ENCODE assay signal across 8 cellular contexts in the genomic region with DNA sequence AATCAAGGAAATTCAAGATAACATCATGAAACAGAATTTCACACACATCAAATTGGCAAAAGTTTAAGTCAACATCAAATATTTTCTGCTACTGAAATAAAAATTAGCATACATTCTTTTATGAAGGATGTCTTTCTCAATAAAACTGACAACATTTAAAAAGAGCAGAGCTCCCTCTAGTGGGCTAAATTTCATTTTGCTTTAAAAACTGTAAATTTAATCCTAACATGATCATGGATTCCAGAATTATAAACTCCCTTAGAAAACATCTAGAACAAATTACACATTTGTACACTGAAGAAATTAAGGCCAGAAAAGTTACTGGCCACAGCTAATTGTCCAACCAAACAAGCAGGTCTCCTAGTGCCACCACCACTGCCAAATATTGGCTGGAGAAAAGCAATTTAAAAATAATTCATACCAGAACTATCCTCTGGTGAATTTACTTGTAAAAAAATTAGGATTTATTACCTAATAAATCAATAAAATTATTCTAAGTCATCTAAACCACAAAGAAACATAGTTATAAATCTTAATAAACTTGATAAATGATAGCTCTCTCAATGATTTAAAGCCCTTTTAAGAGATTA. TPM values are rescaled to one million over a fixed set of nuclear protein-coding genes. Genes with fewer than 3 reads are reported as not detected.
DNase-seq lines count a peak whose midpoint lies in the region; ATAC-seq, FAIRE-seq and TF ChIP-seq lines count a peak whose summit lies in the region.

No MANE protein-coding gene starts in this region.

- H3K4me1 ChIP-seq in astrocyte (ENCODE audit: insufficient read depth, low read length) (no peaks in the 10 kb centered on the region), liver (ENCODE audit: control insufficient read depth in 4 of 4, insufficient read depth in 4 of 4, low read length in 3 of 4) (peaks cover 3 to 21% (median 13%) of the 10 kb centered on the region in 4 donors)

- no peak for ATAC-seq in HG03342 (IDR thresholded peaks at IDR 0.05; ENCODE audit: unreplicated experiment)
- ATAC-seq in GM18867 (IDR thresholded peaks at IDR 0.05; ENCODE audit: unreplicated experiment) = no peak
- ATAC-seq in GM18868 (IDR thresholded peaks at IDR 0.05; ENCODE audit: unreplicated experiment) = no peak
- ATAC-seq in GM18511 (IDR thresholded peaks at IDR 0.05; ENCODE audit: unreplicated experiment) = no peak

- DNase-seq in D721Med (ENCODE audit: insufficient read length, low spot score) (no peak), HT1080 (ENCODE audit: low read depth) (peak; percentile 24), astrocyte (ENCODE audit: low read depth) (peak; percentile 12)

- no peak overlapping the region for H3K9ac ChIP-seq in astrocyte (ENCODE audit: low read length)
- H3K9ac ChIP-seq in liver (ENCODE audit: low read depth in 1 of 2, low read length in 2 of 2) = no peak overlapping the region

- H3K4me1 Mint-ChIP-seq in astrocyte (ENCODE audit: low read depth, unreplicated experiment) = peaks cover 7% of the 10 kb centered on the region

- peak; percentile 53 for FAIRE-seq in D721Med (lab: Jason Lieb, UNC)
- no peak for FAIRE-seq in astrocyte (lab: Jason Lieb, UNC)

- H3K36me3 Mint-ChIP-seq in astrocyte (ENCODE audit: low read depth, unreplicated experiment) = no peaks in the 10 kb centered on the region

- H3K27ac Mint-ChIP-seq in astrocyte (ENCODE audit: unreplicated experiment) = no peak overlapping the region

- peaks cover 28% of the 10 kb centered on the region for H3K79me2 ChIP-seq in astrocyte (ENCODE audit: insufficient read depth, low read length)

- H3K4me3 ChIP-seq in astrocyte (ENCODE audit: insufficient read depth, low read depth, low read length) = no peak overlapping the region
- H3K4me3 ChIP-seq in liver (ENCODE audit: low read depth in 1 of 3, low read length in 3 of 3) = no peak overlapping the region

- H3K27me3 Mint-ChIP-seq in astrocyte (ENCODE audit: low read depth, unreplicated experiment) = no peaks in the 10 kb centered on the region

- no peak overlapping the region for H3K4me2 ChIP-seq in astrocyte (ENCODE audit: low read length)

- no peak overlapping the region for H3K27ac ChIP-seq in astrocyte (ENCODE audit: low read depth, low read length)
- no peak overlapping the region for H3K27ac ChIP-seq in liver (ENCODE audit: low read depth in 1 of 2, low read length in 2 of 2)

- peak; percentile 64 for TF ChIP-seq CTCF in D721Med (IDR thresholded peaks at IDR 0.05; ENCODE audit: insufficient read depth, missing control alignments)
- peak; percentile 60 for TF ChIP-seq CTCF in astrocyte (IDR thresholded peaks at IDR 0.05; ENCODE audit: insufficient read depth, low read depth, low read length)
- TF ChIP-seq CTCF in liver (IDR thresholded peaks at IDR 0.05; ENCODE audit: low read depth, low read length, missing input control) = peak; percentile 54

- H3K27me3 ChIP-seq in astrocyte (ENCODE audit: insufficient read depth, low read length) = no peaks in the 10 kb centered on the region
- no peaks in the 10 kb centered on the region for H3K27me3 ChIP-seq in liver (ENCODE audit: control insufficient read depth in 4 of 4, insufficient read depth in 4 of 4, low read length in 3 of 4)

- H3K36me3 ChIP-seq in astrocyte (ENCODE audit: insufficient read depth, low read length) (no peaks in the 10 kb centered on the region), liver (ENCODE audit: control insufficient read depth in 4 of 4, insufficient read depth in 3 of 4, low read depth in 1 of 4, low read length in 3 of 4) (no peaks in the 10 kb centered on the region)

- H3K9me3 Mint-ChIP-seq in astrocyte (ENCODE audit: unreplicated experiment) = no peaks in the 10 kb centered on the region

- H3K9me3 ChIP-seq in astrocyte (ENCODE audit: insufficient read depth, low read depth, low read length) (no peaks in the 10 kb centered on the region), liver (ENCODE audit: control insufficient read depth in 4 of 4, low read length in 3 of 4) (no peaks in the 10 kb centered on the region)

- peak; percentile 61 to 63 for TF ChIP-seq RAD21 in liver (IDR thresholded peaks at IDR 0.05)

- H2AFZ ChIP-seq in astrocyte (ENCODE audit: low read depth, low read length) = no peak overlapping the region

- H3K4me3 Mint-ChIP-seq in astrocyte (ENCODE audit: unreplicated experiment) = no peak overlapping the region

- no peaks in the 10 kb centered on the region for H4K20me1 ChIP-seq in astrocyte (ENCODE audit: insufficient read depth, low read length)

TF ChIP-seq in liver, 16 proteins besides CTCF, POLR2A, EP300 and RAD21:
- TF ChIP-seq FOXA2 (IDR thresholded peaks at IDR 0.05) = no peak
- TF ChIP-seq GABPA (IDR thresholded peaks at IDR 0.05 in 1 of 2, conservative IDR thresholded peaks at IDR 0.05 in 1 of 2) = no peak
- TF ChIP-seq JUND (IDR thresholded peaks at IDR 0.05) = no peak
- TF ChIP-seq, protein P1, sequence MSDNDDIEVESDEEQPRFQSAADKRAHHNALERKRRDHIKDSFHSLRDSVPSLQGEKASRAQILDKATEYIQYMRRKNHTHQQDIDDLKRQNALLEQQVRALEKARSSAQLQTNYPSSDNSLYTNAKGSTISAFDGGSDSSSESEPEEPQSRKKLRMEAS (IDR thresholded peaks at IDR 0.05) = no peak
- TF ChIP-seq NR2F2 (IDR thresholded peaks at IDR 0.05) = no peak
- TF ChIP-seq EGR1 (IDR thresholded peaks at IDR 0.05; ENCODE audit: low read depth in 2 of 2) = no peak
- TF ChIP-seq HNF4G (IDR thresholded peaks at IDR 0.05) = no peak
- TF ChIP-seq, protein P2, sequence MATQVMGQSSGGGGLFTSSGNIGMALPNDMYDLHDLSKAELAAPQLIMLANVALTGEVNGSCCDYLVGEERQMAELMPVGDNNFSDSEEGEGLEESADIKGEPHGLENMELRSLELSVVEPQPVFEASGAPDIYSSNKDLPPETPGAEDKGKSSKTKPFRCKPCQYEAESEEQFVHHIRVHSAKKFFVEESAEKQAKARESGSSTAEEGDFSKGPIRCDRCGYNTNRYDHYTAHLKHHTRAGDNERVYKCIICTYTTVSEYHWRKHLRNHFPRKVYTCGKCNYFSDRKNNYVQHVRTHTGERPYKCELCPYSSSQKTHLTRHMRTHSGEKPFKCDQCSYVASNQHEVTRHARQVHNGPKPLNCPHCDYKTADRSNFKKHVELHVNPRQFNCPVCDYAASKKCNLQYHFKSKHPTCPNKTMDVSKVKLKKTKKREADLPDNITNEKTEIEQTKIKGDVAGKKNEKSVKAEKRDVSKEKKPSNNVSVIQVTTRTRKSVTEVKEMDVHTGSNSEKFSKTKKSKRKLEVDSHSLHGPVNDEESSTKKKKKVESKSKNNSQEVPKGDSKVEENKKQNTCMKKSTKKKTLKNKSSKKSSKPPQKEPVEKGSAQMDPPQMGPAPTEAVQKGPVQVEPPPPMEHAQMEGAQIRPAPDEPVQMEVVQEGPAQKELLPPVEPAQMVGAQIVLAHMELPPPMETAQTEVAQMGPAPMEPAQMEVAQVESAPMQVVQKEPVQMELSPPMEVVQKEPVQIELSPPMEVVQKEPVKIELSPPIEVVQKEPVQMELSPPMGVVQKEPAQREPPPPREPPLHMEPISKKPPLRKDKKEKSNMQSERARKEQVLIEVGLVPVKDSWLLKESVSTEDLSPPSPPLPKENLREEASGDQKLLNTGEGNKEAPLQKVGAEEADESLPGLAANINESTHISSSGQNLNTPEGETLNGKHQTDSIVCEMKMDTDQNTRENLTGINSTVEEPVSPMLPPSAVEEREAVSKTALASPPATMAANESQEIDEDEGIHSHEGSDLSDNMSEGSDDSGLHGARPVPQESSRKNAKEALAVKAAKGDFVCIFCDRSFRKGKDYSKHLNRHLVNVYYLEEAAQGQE (IDR thresholded peaks at IDR 0.05) = no peak
- no peak for TF ChIP-seq RXRA (IDR thresholded peaks at IDR 0.05)
- no peak for TF ChIP-seq FOXA1 (IDR thresholded peaks at IDR 0.05)
- TF ChIP-seq, protein P3, sequence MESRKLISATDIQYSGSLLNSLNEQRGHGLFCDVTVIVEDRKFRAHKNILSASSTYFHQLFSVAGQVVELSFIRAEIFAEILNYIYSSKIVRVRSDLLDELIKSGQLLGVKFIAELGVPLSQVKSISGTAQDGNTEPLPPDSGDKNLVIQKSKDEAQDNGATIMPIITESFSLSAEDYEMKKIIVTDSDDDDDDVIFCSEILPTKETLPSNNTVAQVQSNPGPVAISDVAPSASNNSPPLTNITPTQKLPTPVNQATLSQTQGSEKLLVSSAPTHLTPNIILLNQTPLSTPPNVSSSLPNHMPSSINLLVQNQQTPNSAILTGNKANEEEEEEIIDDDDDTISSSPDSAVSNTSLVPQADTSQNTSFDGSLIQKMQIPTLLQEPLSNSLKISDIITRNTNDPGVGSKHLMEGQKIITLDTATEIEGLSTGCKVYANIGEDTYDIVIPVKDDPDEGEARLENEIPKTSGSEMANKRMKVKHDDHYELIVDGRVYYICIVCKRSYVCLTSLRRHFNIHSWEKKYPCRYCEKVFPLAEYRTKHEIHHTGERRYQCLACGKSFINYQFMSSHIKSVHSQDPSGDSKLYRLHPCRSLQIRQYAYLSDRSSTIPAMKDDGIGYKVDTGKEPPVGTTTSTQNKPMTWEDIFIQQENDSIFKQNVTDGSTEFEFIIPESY (IDR thresholded peaks at IDR 0.05) = no peak
- TF ChIP-seq YY1 (IDR thresholded peaks at IDR 0.05) = no peak
- TF ChIP-seq, protein P4, sequence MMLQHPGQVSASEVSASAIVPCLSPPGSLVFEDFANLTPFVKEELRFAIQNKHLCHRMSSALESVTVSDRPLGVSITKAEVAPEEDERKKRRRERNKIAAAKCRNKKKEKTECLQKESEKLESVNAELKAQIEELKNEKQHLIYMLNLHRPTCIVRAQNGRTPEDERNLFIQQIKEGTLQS (IDR thresholded peaks at IDR 0.05) = no peak
- no peak for TF ChIP-seq SP1 (IDR thresholded peaks at IDR 0.05)
- TF ChIP-seq TAF1 (conservative IDR thresholded peaks at IDR 0.05) = no peak
- TF ChIP-seq HNF4A (conservative IDR thresholded peaks at IDR 0.05) = no peak

RNA-seq across cellular contexts. Expression of a gene that starts 31.2 kb away (rescaled TPM):
- 24.9 and 25.4 TPM in 2 replicates for total RNA-seq in HT1080 (2014; rRNA removed; shearing (Covaris generic))
- polyA plus RNA-seq in HT1080 (2015; cell fraction: cytosol; rRNA removed) = 30.4 and 31.8 TPM in 2 replicates
- polyA plus RNA-seq in HT1080 (2015; cell fraction: nucleus; rRNA removed) = 21.7 and 23.2 TPM in 2 replicates
- total RNA-seq in astrocyte = 1.4 and 2.2 TPM in 2 replicates
- total RNA-seq in liver = 10 to 100 TPM in 1 of 2 donors, under 1 TPM in 1; 0.17 to 26.3 TPM
- polyA plus RNA-seq in liver = under 1 TPM; 0.48 to 0.56 TPM
